ENCODE assay signal across 9 cellular contexts in the genomic region with DNA sequence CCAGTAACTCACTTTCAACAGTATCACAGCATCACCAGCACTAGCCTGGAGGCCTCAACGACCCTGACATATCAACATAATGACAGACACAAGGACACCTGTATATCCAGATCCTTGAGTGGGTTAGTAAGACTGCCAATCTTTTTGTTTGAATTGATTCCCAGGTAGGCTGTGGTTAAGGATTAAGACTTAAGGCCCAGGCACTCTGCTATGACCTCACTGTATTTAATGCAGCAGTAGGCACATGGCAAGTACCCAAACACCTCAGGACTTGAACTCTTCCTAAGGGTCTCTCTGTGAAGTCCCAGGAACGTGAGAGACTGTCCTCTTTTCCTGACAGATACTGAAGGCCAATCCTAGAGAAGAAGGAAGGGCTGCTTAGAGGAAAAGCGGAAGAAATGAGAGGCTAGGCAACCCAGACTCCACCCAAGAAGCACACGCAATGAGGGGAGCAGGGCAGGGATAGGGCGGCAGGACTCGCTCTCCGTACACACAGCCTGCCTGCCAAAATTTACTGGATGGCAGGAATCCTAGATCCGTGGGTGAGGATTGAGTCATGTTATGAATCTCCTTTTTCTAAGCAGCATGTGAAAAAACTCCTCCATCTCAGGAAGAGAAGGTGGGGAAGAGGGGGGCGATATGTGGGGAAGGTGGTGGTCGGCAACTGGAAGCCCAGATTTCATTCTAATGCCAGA.
DNase-seq lines count a peak whose midpoint lies in the region; ATAC-seq and TF ChIP-seq lines count a peak whose summit lies in the region.
"Had no signal": no experiment of that assay in that cellular context is flagged by ENCODE, and none has a peak within 500 bp of the region (broad histone marks: within the 10 kb centered on the region; RNA-seq: fewer than 3 reads in every experiment).

No MANE protein-coding gene starts in this region.

- H3K27ac ChIP-seq in RWPE2 (ENCODE audit: poor library complexity, severe bottlenecking) = no peak overlapping the region
- H3K27ac ChIP-seq in ovary = peak overlapping the region; percentile 43 to 83
- H3K27ac ChIP-seq: SJSA1 had no signal

- whole genome bisulfite sequencing in ovary, 3 donors = 5 to 10% (median 8%) methylated on average over 10 of the region's 10 CpGs

- ATAC-seq in RWPE2 (ENCODE audit: low read depth) = peak; percentile 26; the same call in 1 of the 3 replicates

- no peaks in the 10 kb centered on the region for H3K27me3 ChIP-seq in RWPE2 (ENCODE audit: insufficient read depth, poor library complexity, severe bottlenecking)
- no peaks in the 10 kb centered on the region for H3K27me3 ChIP-seq in ovary
- H3K27me3 ChIP-seq in BE2C = no peaks in the 10 kb centered on the region
- H3K27me3 ChIP-seq: SJSA1 had no signal

- peak; percentile 98 for DNase-seq in AG20443 (ENCODE audit: low spot score)
- no peak for DNase-seq in RWPE2 (ENCODE audit: low spot score)
- DNase-seq in fibroblast of the conjunctiva (ENCODE audit: low read depth) = peak; percentile 88
- peak; percentile 81 to 87 (median 85) for DNase-seq in ovary
- no peak for DNase-seq in BE2C
- DNase-seq in stimulated activated naive CD4-positive, alpha-beta T cell (lab: John Stamatoyannopoulos, UW) = no peak
- no peak for DNase-seq in activated naive CD4-positive, alpha-beta T cell treated with Interleukin-2 at 50 U/mL for 16 hours
- DNase-seq in dermis blood vessel endothelial cell = no peak

- no peaks in the 10 kb centered on the region for H3K9me3 ChIP-seq in RWPE2 (ENCODE audit: severe bottlenecking)
- no peaks in the 10 kb centered on the region for H3K9me3 ChIP-seq in ovary
- no peaks in the 10 kb centered on the region for H3K9me3 ChIP-seq in BE2C
- H3K9me3 ChIP-seq: SJSA1 had no signal

- no peaks in the 10 kb centered on the region for H3K36me3 ChIP-seq in RWPE2 (ENCODE audit: low read depth)
- no peaks in the 10 kb centered on the region for H3K36me3 ChIP-seq in ovary
- H3K36me3 ChIP-seq in BE2C = no peaks in the 10 kb centered on the region; the same call in 1 of the 2 replicates
- H3K36me3 ChIP-seq: SJSA1 had no signal

- intact Hi-C loops in ovary (cut with DNase I) = no loop called here

- TF ChIP-seq EP300 in ovary (IDR thresholded peaks at IDR 0.05) = no peak

- H3K4me3 ChIP-seq in RWPE2 (ENCODE audit: severe bottlenecking) (no peak overlapping the region), ovary (no peak overlapping the region), BE2C (ENCODE audit: low read depth, low read length) (no peak overlapping the region)
- H3K4me3 ChIP-seq: SJSA1 had no signal

- TF ChIP-seq CTCF in RWPE2 (IDR thresholded peaks at IDR 0.05; ENCODE audit: poor library complexity, severe bottlenecking) (no peak), ovary (IDR thresholded peaks at IDR 0.05) (no peak), BE2C (IDR thresholded peaks at IDR 0.05; ENCODE audit: low read depth, low read length) (no peak)

- H3K4me1 ChIP-seq in RWPE2 (ENCODE audit: insufficient read depth, poor library complexity, severe bottlenecking) = peaks cover 2% of the 10 kb centered on the region
- peaks cover 18% of the 10 kb centered on the region for H3K4me1 ChIP-seq in ovary (ENCODE audit: insufficient read depth)
- peaks cover 28% of the 10 kb centered on the region for H3K4me1 ChIP-seq in BE2C
- H3K4me1 ChIP-seq: SJSA1 had no signal

- TF ChIP-seq POLR2A in ovary (IDR thresholded peaks at IDR 0.05) = no peak

Comparison
In these comparisons a context has a peak if more than half of its experiments do, and no peak if none do; other contexts are left out.
1. DNase-seq: peak in AG20443 (single experiment), fibroblast of the conjunctiva (single experiment) and ovary (5 of 5); none in RWPE2 (single experiment), BE2C (single experiment), stimulated activated naive CD4-positive, alpha-beta T cell (0 of 6), activated naive CD4-positive, alpha-beta T cell treated with Interleukin-2 at 50 U/mL for 16 hours (single experiment) and dermis blood vessel endothelial cell (single experiment).